Comparison of ENCODE assay signal across 19 cellular contexts in the genomic region with DNA sequence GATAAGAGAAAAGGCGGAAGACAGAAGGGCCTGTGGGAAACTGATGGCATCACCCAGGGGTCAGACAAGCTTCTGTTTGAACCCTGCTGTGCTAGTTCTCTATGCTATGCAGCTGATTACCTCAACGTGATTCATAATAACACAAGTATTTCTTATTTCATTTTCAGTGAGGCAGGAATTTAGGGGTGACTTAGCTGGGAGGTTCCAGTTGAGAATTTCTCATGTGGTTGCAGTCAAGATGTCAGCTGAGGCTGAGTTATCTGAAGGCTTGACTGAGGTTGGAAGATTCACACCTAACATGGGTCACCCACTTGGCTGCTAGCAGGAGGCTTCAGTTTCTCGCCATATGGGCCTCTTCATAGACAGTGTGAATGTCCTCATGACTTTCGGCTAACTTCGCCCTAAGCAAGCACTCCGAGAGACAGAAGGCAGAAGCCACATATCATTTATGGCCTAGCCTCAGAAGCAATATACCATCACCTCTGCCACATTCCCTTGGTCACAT. TPM values are rescaled to one million over a fixed set of nuclear protein-coding genes. Genes with fewer than 3 reads are reported as not detected.
DNase-seq lines count a peak whose midpoint lies in the region; ATAC-seq, FAIRE-seq and TF ChIP-seq lines count a peak whose summit lies in the region.
"Had no signal": no experiment of that assay in that cellular context is flagged by ENCODE, and none has a peak within 500 bp of the region (broad histone marks: within the 10 kb centered on the region; RNA-seq: fewer than 3 reads in every experiment).

No MANE protein-coding gene starts in this region.

- peaks cover 28% of the 10 kb centered on the region for H3K27me3 Mint-ChIP-seq in HFFc6 (ENCODE audit: insufficient read depth)

- H3K9me3 Mint-ChIP-seq in HFFc6: no peaks in the 10 kb centered on the region
- H3K9me3 Mint-ChIP-seq: CD8-positive, alpha-beta memory T cell had no signal

- TF ChIP-seq POLR2A in testis (IDR thresholded peaks at IDR 0.05): no peak
- TF ChIP-seq POLR2A in right lobe of liver (IDR thresholded peaks at IDR 0.05): no peak

- H3K36me3 ChIP-seq in bronchial epithelial cell (ENCODE audit: control insufficient read depth, insufficient read depth, low read length) (no peaks in the 10 kb centered on the region), testis (ENCODE audit: low read depth, missing control alignments) (no peaks in the 10 kb centered on the region), right lobe of liver (no peaks in the 10 kb centered on the region)

- no peak overlapping the region for H3K4me3 ChIP-seq in bronchial epithelial cell (ENCODE audit: low read depth, low read length)
- H3K4me3 ChIP-seq in testis: no peak overlapping the region
- H3K4me3 ChIP-seq in right lobe of liver: no peak overlapping the region

- H3K4me1 ChIP-seq in testis (peaks cover 4% of the 10 kb centered on the region), right lobe of liver (no peaks in the 10 kb centered on the region)

- ATAC-seq in left lobe of liver (no peak), right lobe of liver (no peak), SK-N-SH treated with all-trans-retinoic acid at 6 μM for 48 hours (no peak)
- ATAC-seq: Panc1 had no signal

- no peak overlapping the region for H3K27ac ChIP-seq in testis
- H3K27ac ChIP-seq in right lobe of liver: no peak overlapping the region

- no peak for TF ChIP-seq CTCF in HFFc6 (IDR thresholded peaks at IDR 0.05)
- no peak for TF ChIP-seq CTCF in bronchial epithelial cell (IDR thresholded peaks at IDR 0.05; ENCODE audit: insufficient read depth, low read length, severe bottlenecking)
- no peak for TF ChIP-seq CTCF in testis (IDR thresholded peaks at IDR 0.05)
- no peak for TF ChIP-seq CTCF in right lobe of liver (IDR thresholded peaks at IDR 0.05)

- intact Hi-C loops in testis (cut with DNase I; ENCODE audit: low total_unique reads): no loop called here
- intact Hi-C loops in right lobe of liver (cut with DNase I): no loop called here

- peaks cover 42% of the 10 kb centered on the region for H3K4me1 Mint-ChIP-seq in HFFc6 (ENCODE audit: low read depth)

- peak; percentile 31 for DNase-seq in EL
- no peak for DNase-seq in HFFc6
- peak; percentile 16 for DNase-seq in bronchial epithelial cell (ENCODE audit: low read depth)
- DNase-seq in left lobe of liver (ENCODE audit: low spot score): peak; percentile 8
- DNase-seq in testis: no peak
- no peak for DNase-seq in NCI-H2227 treated with DMSO at 0.1 percent for 48 hours (lab: John Stamatoyannopoulos, UW)
- DNase-seq in right lobe of liver: no peak
- DNase-seq: CD8-positive, alpha-beta memory T cell; GOT3; KG1; MM.1S; NCI-H1105; NCI-H187; NCI-H774; Right ventricle myocardium superior had no signal

- H3K9me3 ChIP-seq in testis (no peaks in the 10 kb centered on the region), right lobe of liver (no peaks in the 10 kb centered on the region)

- FAIRE-seq in bronchial epithelial cell (lab: Jason Lieb, UNC): no peak

- no peaks in the 10 kb centered on the region for H3K36me3 Mint-ChIP-seq in HFFc6 (ENCODE audit: low read depth)
- H3K36me3 Mint-ChIP-seq: CD8-positive, alpha-beta memory T cell had no signal

- WGBS in testis, 2 donors: 90 to 93% methylated on average over 6 of the region's 6 CpGs
- 83% methylated on average over 5 of the region's 6 CpGs for WGBS in right lobe of liver (ENCODE audit: insufficient coverage, low coverage, low lambda C conversion rate, missing lambda C conversion rate)

- H3K4me3 Mint-ChIP-seq in HFFc6: no peak overlapping the region
- H3K4me3 Mint-ChIP-seq: CD8-positive, alpha-beta memory T cell had no signal

- H3K27me3 ChIP-seq in bronchial epithelial cell (ENCODE audit: control insufficient read depth, insufficient read depth, low read length) (peaks cover 2% of the 10 kb centered on the region), testis (no peaks in the 10 kb centered on the region), right lobe of liver (no peaks in the 10 kb centered on the region)

- H3K27ac Mint-ChIP-seq in HFFc6: peak overlapping the region; percentile 7; the same call in 1 of the 2 replicates
- H3K27ac Mint-ChIP-seq: CD8-positive, alpha-beta memory T cell had no signal

TF ChIP-seq in SK-N-SH treated with all-trans-retinoic acid at 6 μM for 48 hours, 23 proteins besides CTCF, POLR2A, EP300 and RAD21:
- TF ChIP-seq ZFP30 (CRISPR knock-in tag; IDR thresholded peaks at IDR 0.05) (no peak), ARNTL (CRISPR knock-in tag; IDR thresholded peaks at IDR 0.05; ENCODE audit: borderline replicate concordance, low read depth) (no peak), ZNF70 (CRISPR knock-in tag; IDR thresholded peaks at IDR 0.05) (no peak), TCF4 (CRISPR knock-in tag; IDR thresholded peaks at IDR 0.05; ENCODE audit: borderline replicate concordance) (no peak), ZNF565 (CRISPR knock-in tag; conservative IDR thresholded peaks at IDR 0.05; ENCODE audit: low read depth) (no peak)
- TF ChIP-seq, protein P1, sequence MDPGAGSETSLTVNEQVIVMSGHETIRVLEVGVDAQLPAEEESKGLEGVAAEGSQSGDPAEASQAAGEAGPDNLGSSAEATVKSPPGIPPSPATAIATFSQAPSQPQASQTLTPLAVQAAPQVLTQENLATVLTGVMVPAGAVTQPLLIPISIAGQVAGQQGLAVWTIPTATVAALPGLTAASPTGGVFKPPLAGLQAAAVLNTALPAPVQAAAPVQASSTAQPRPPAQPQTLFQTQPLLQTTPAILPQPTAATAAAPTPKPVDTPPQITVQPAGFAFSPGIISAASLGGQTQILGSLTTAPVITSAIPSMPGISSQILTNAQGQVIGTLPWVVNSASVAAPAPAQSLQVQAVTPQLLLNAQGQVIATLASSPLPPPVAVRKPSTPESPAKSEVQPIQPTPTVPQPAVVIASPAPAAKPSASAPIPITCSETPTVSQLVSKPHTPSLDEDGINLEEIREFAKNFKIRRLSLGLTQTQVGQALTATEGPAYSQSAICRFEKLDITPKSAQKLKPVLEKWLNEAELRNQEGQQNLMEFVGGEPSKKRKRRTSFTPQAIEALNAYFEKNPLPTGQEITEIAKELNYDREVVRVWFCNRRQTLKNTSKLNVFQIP (CRISPR knock-in tag; IDR thresholded peaks at IDR 0.05; ENCODE audit: borderline replicate concordance, low read depth): no peak
TF ChIP-seq in SK-N-SH treated with all-trans-retinoic acid at 6 μM for 48 hours: peak in this region for 0.

RNA-seq across cellular contexts. Expression of a gene that starts 34.0 kb away (rescaled TPM):
- total RNA-seq in HFFc6 (2021; fragmentation: NEBNext Ultra II Directional; extraction: Animal tissue kit (Norgen Biotek cat#: 25700)): 10 to 100 TPM; 39.2 to 49.5 (median 45.1) TPM
- total RNA-seq in bronchial epithelial cell: 14.0 and 14.7 TPM in 2 replicates
- 14.7 TPM for total RNA-seq in left lobe of liver
- 10 to 100 TPM; 49.6 to 54.8 TPM for total RNA-seq in testis
- polyA plus RNA-seq in testis (ENCODE audit: insufficient read depth, low read depth, low replicate concordance): 35.0 TPM
- 10 to 100 TPM; 14.8 to 34.0 (median 17.8) TPM for total RNA-seq in right lobe of liver

RNA-seq across cellular contexts. Expression of a gene that starts 57.2 kb away (rescaled TPM):
- not detected for total RNA-seq in HFFc6 (2021; fragmentation: NEBNext Ultra II Directional; extraction: Animal tissue kit (Norgen Biotek cat#: 25700))
- total RNA-seq in bronchial epithelial cell (0.13 TPM in 1 of 2 replicates, not detected in the other), left lobe of liver (0.18 TPM), testis (10 to 100 TPM; 27.0 to 81.6 TPM), right lobe of liver (under 1 TPM in 4 of 6 experiments, not detected in 2; 0.09 to 0.24 (median 0.13) TPM)
- 118 TPM for polyA plus RNA-seq in testis (ENCODE audit: insufficient read depth, low read depth, low replicate concordance)
- total RNA-seq: CD8-positive, alpha-beta memory T cell; NCI-H460 had no signal
- polyA plus RNA-seq: BJ; CD8-positive, alpha-beta memory T cell had no signal

Comparison
In these comparisons a context has a peak if more than half of its experiments do, and no peak if none do; other contexts are left out.
1. DNase-seq: peak in EL (single experiment), bronchial epithelial cell (single experiment) and left lobe of liver (single experiment); none in HFFc6 (single experiment), testis (single experiment), NCI-H2227 treated with DMSO at 0.1 percent for 48 hours (single experiment) and right lobe of liver (0 of 3).
2. RNA of a gene that starts 57.2 kb away (total RNA-seq): 27.0 to 81.6 TPM in testis; 0.18 TPM in left lobe of liver (single experiment), 0.09 to 0.24 TPM in right lobe of liver, not detected in HFFc6 and 0.13 TPM in bronchial epithelial cell; every median in the first group is over 10 times any median in the second.